Comparison of ENCODE assay signal across 12 cellular contexts in genomic region chr2:54635554-54636152, GRCh38.
A peak's percentile ranks its signal among the peaks of the same experiment; 100 is the strongest.
DNase-seq lines count a peak whose midpoint lies in the region; ATAC-seq and TF ChIP-seq lines count a peak whose summit lies in the region.
"Had no signal": no experiment of that assay in that cellular context is flagged by ENCODE, and none has a peak within 500 bp of the region (broad histone marks: within the 10 kb centered on the region; RNA-seq: fewer than 3 reads in every experiment).

No MANE protein-coding gene starts in this region.

- peak overlapping the region; percentile 45 for H3K9ac ChIP-seq in MM.1S (ENCODE audit: low read length)

- no peaks in the 10 kb centered on the region for H3K9me2 ChIP-seq in MM.1S (replicated peaks; ENCODE audit: insufficient read depth, low read length)

- ATAC-seq in HG02884 (IDR thresholded peaks at IDR 0.05; ENCODE audit: unreplicated experiment) (no peak), GM18867 (IDR thresholded peaks at IDR 0.05; ENCODE audit: unreplicated experiment) (no peak)

- peak; percentile 12 for DNase-seq in BJ (ENCODE audit: low read depth)
- no peak for DNase-seq in MM.1S
- no peak for DNase-seq in esophagus muscularis mucosa (ENCODE audit: extremely low spot score)
- DNase-seq in osteoblast (ENCODE audit: insufficient read length, low spot score, missing footprints): peak; percentile 86
- no peak for DNase-seq in NCI-H187 (lab: John Stamatoyannopoulos, UW)
- DNase-seq in T-helper 2 cell treated with Interferon-gamma antibody and Interleukin-4, amounts not matched to agents 5 μg/mL and 100 μg/mL, for 36 hours (ENCODE audit: low spot score): no peak
- DNase-seq: activated CD4-positive, alpha-beta T cell treated with anti-CD3 and anti-CD28 coated beads, Interleukin-2, amount 50 U/mL, for 1 hour; DMS53; NCI-H69 had no signal

- H3F3A ChIP-seq in MM.1S (ENCODE audit: insufficient read depth, low read length): peaks cover 43% of the 10 kb centered on the region

- POLR2A ChIA-PET in BJ (lab: Charles Lee): no interaction called here

- intact Hi-C loops in esophagus muscularis mucosa (cut with DNase I): no loop called here

- TF ChIP-seq POLR2A in esophagus muscularis mucosa (IDR thresholded peaks at IDR 0.05; ENCODE audit: low read depth): no peak

- H3K4me1 ChIP-seq in MM.1S (ENCODE audit: low read length) (peaks cover 72% of the 10 kb centered on the region), esophagus muscularis mucosa (peaks cover 88 to 97% (median 95%) of the 10 kb centered on the region in 4 donors), osteoblast (ENCODE audit: insufficient read depth, low read length) (peaks cover 45% of the 10 kb centered on the region)

- no peak overlapping the region for H3K27ac Mint-ChIP-seq in T-helper 2 cell treated with Interferon-gamma antibody and Interleukin-4, amounts not matched to agents 5 μg/mL and 100 μg/mL, for 36 hours

- peaks cover 67% of the 10 kb centered on the region for H3K36me3 Mint-ChIP-seq in T-helper 2 cell treated with Interferon-gamma antibody and Interleukin-4, amounts not matched to agents 5 μg/mL and 100 μg/mL, for 36 hours (ENCODE audit: low read depth)

- no peak for TF ChIP-seq EP300 in esophagus muscularis mucosa (IDR thresholded peaks at IDR 0.05)

- H3K4me3 Mint-ChIP-seq in T-helper 2 cell treated with Interferon-gamma antibody and Interleukin-4, amounts not matched to agents 5 μg/mL and 100 μg/mL, for 36 hours: no peak overlapping the region

- H3K27ac ChIP-seq in MM.1S (ENCODE audit: low read length) (peak overlapping the region; percentile 91), esophagus muscularis mucosa (replicated peaks in 1 of 4) (peak overlapping the region; percentile 71 to 81 (median 74)), osteoblast (ENCODE audit: low read depth, low read length) (peak overlapping the region; percentile 96)
- H3K27ac ChIP-seq: HL-60 had no signal

- H4K20me1 ChIP-seq in MM.1S (ENCODE audit: insufficient read depth, low read length) (no peaks in the 10 kb centered on the region), osteoblast (ENCODE audit: insufficient read depth, low read length) (no peaks in the 10 kb centered on the region)

- H3K4me3 ChIP-seq in BJ (ENCODE audit: low read depth, low read length): no peak overlapping the region
- peak overlapping the region; percentile 26 for H3K4me3 ChIP-seq in MM.1S (ENCODE audit: low read length)
- H3K4me3 ChIP-seq in esophagus muscularis mucosa: peak overlapping the region in 2 of 4 donors; percentile 2 to 26
- H3K4me3 ChIP-seq in osteoblast (ENCODE audit: insufficient read depth, low read length): peak overlapping the region; percentile 49

- CTCF ChIA-PET in BJ (lab: Yijun Ruan, JAX): no interaction called here

- peaks cover 21% of the 10 kb centered on the region for H3K4me1 Mint-ChIP-seq in T-helper 2 cell treated with Interferon-gamma antibody and Interleukin-4, amounts not matched to agents 5 μg/mL and 100 μg/mL, for 36 hours (ENCODE audit: low read depth)

- H3K36me3 ChIP-seq in BJ (ENCODE audit: control insufficient read depth, insufficient read depth, low read length) (peaks cover 10% of the 10 kb centered on the region), MM.1S (replicated peaks; ENCODE audit: insufficient read depth, low read length) (peaks cover 29% of the 10 kb centered on the region), esophagus muscularis mucosa (peaks cover 20 to 75% (median 61%) of the 10 kb centered on the region in 4 donors), osteoblast (ENCODE audit: insufficient read depth, low read length) (peaks cover 58% of the 10 kb centered on the region)

- no peaks in the 10 kb centered on the region for H3K9me3 Mint-ChIP-seq in T-helper 2 cell treated with Interferon-gamma antibody and Interleukin-4, amounts not matched to agents 5 μg/mL and 100 μg/mL, for 36 hours

- H3K27me3 Mint-ChIP-seq in T-helper 2 cell treated with Interferon-gamma antibody and Interleukin-4, amounts not matched to agents 5 μg/mL and 100 μg/mL, for 36 hours (ENCODE audit: low read depth): no peaks in the 10 kb centered on the region

- H3K9me3 ChIP-seq in MM.1S (replicated peaks; ENCODE audit: insufficient read depth, low read length): no peaks in the 10 kb centered on the region
- no peaks in the 10 kb centered on the region for H3K9me3 ChIP-seq in esophagus muscularis mucosa
- no peaks in the 10 kb centered on the region for H3K9me3 ChIP-seq in osteoblast (ENCODE audit: low read depth, low read length)

- peak overlapping the region; percentile 80 for H3K4me2 ChIP-seq in MM.1S (ENCODE audit: low read depth, low read length)
- peak overlapping the region; percentile 77 for H3K4me2 ChIP-seq in osteoblast (ENCODE audit: insufficient read depth, low read length)

- H2AFZ ChIP-seq in MM.1S (ENCODE audit: low read length) (no peak overlapping the region), osteoblast (ENCODE audit: low read length) (no peak overlapping the region)

- H3K79me2 ChIP-seq in MM.1S (ENCODE audit: low read length) (peaks cover 82% of the 10 kb centered on the region), osteoblast (ENCODE audit: insufficient read depth, low read length) (peaks cover 63% of the 10 kb centered on the region)

- no peaks in the 10 kb centered on the region for H3K27me3 ChIP-seq in BJ (ENCODE audit: control insufficient read depth, insufficient read depth, low read length)
- H3K27me3 ChIP-seq in MM.1S (replicated peaks; ENCODE audit: insufficient read depth, low read length): no peaks in the 10 kb centered on the region
- no peaks in the 10 kb centered on the region for H3K27me3 ChIP-seq in esophagus muscularis mucosa
- no peaks in the 10 kb centered on the region for H3K27me3 ChIP-seq in osteoblast (ENCODE audit: insufficient read depth, low read length)

- TF ChIP-seq CTCF in BJ (IDR thresholded peaks at IDR 0.05; ENCODE audit: insufficient read depth, low read depth, low read length): no peak
- no peak for TF ChIP-seq CTCF in MM.1S (IDR thresholded peaks at IDR 0.05; ENCODE audit: low read length)
- no peak for TF ChIP-seq CTCF in esophagus muscularis mucosa (IDR thresholded peaks at IDR 0.05)
- TF ChIP-seq CTCF in osteoblast (IDR thresholded peaks at IDR 0.05; ENCODE audit: extremely low read depth, low read depth, low read length): no peak

- 11% methylated on average over 3 of the region's 3 CpGs for WGBS in esophagus muscularis mucosa

Comparison
In these comparisons a context has a peak if more than half of its experiments do, and no peak if none do; other contexts are left out.
1. DNase-seq: peak in BJ (single experiment) and osteoblast (single experiment); none in MM.1S (single experiment), esophagus muscularis mucosa (single experiment), NCI-H187 (0 of 2) and T-helper 2 cell treated with Interferon-gamma antibody and Interleukin-4, amounts not matched to agents 5 μg/mL and 100 μg/mL, for 36 hours (single experiment).
2. Peak in every context shown above with its lines, with median percentiles within 50 percentile points of each other: H3K27ac ChIP-seq.